ENCODE assay signal across 27 cellular contexts in genomic region chr6:109292420-109292819, GRCh38.
A peak's percentile ranks its signal among the peaks of the same experiment; 100 is the strongest.
DNase-seq lines count a peak whose midpoint lies in the region; ATAC-seq and TF ChIP-seq lines count a peak whose summit lies in the region.
"Had no signal": no experiment of that assay in that cellular context is flagged by ENCODE, and none has a peak within 500 bp of the region (broad histone marks: within the 10 kb centered on the region; RNA-seq: fewer than 3 reads in every experiment).

No MANE protein-coding gene starts in this region.

- peaks cover 0 to 8% (median 0%) of the 10 kb centered on the region in 7 donors for H3K27me3 ChIP-seq in heart right ventricle
- no peaks in the 10 kb centered on the region for H3K27me3 ChIP-seq in gastrocnemius medialis
- no peaks in the 10 kb centered on the region for H3K27me3 ChIP-seq in sigmoid colon
- H3K27me3 ChIP-seq: foreskin keratinocyte had no signal

- H3K9me3 ChIP-seq in heart right ventricle: no peaks in the 10 kb centered on the region
- no peaks in the 10 kb centered on the region for H3K9me3 ChIP-seq in gastrocnemius medialis
- no peaks in the 10 kb centered on the region for H3K9me3 ChIP-seq in sigmoid colon
- H3K9me3 ChIP-seq: Caco-2, SK-N-SH had no signal

- ATAC-seq in heart right ventricle (peak in 6 of 8 donors; percentile 32 to 79 (median 59)), gastrocnemius medialis (peak; percentile 83 to 87)
- ATAC-seq: activated T-cell treated with anti-CD3 and anti-CD28 coated beads, Interleukin-2, amount 50 U/mL, for 4 hours had no signal

- H3K27ac ChIP-seq in heart right ventricle: no peak overlapping the region
- peak overlapping the region; percentile 74 to 82 (median 76) for H3K27ac ChIP-seq in gastrocnemius medialis
- H3K27ac ChIP-seq in sigmoid colon: no peak overlapping the region
- H3K27ac ChIP-seq: 22Rv1, dorsolateral prefrontal cortex, foreskin keratinocyte had no signal

- peaks cover 0 to 17% (median 3%) of the 10 kb centered on the region in 9 donors for H3K4me1 ChIP-seq in heart right ventricle
- H3K4me1 ChIP-seq in gastrocnemius medialis: peaks cover 20 to 34% of the 10 kb centered on the region in 2 donors
- H3K4me1 ChIP-seq in sigmoid colon: peaks cover 0 to 15% (median 3%) of the 10 kb centered on the region in 4 donors
- H3K4me1 ChIP-seq: Caco-2, foreskin keratinocyte had no signal

- TF ChIP-seq POLR2A in gastrocnemius medialis (IDR thresholded peaks at IDR 0.05): no peak
- TF ChIP-seq POLR2A in sigmoid colon (IDR thresholded peaks at IDR 0.05): no peak

- 35 to 43% methylated on average over 2 of the region's 2 CpGs for WGBS in heart right ventricle, 2 donors
- 15 to 62% methylated on average over 2 of the region's 2 CpGs for WGBS in sigmoid colon, 2 donors

- intact Hi-C loops in heart right ventricle (cut with DNase I): loop anchor here in 2 of 10 donors (5.0 to 10.0 kb wide), 2 partner anchors 90 to 108 kb away; partner anchors contain the start of gene CD164 (in 1 of the 2)
- intact Hi-C loops in gastrocnemius medialis (cut with DNase I; ENCODE audit: low total_unique reads): loop anchor here (2.0 to 5.0 kb wide), 2 partner anchors 90 to 105 kb away; partner anchors contain the start of gene CD164
- intact Hi-C loops in sigmoid colon (cut with DNase I): no loop called here

- H3K4me3 ChIP-seq in heart right ventricle (no peak overlapping the region), gastrocnemius medialis (no peak overlapping the region), sigmoid colon (no peak overlapping the region)
- H3K4me3 ChIP-seq: dorsolateral prefrontal cortex, smooth muscle cell had no signal

- DNase-seq in DMS53 (lab: John Stamatoyannopoulos, UW) (peak; percentile 4), DMS53 treated with DMSO at 0.1 percent for 48 hours (lab: John Stamatoyannopoulos, UW; ENCODE audit: unreplicated experiment) (no peak), OCI-M1 (lab: John Stamatoyannopoulos, UW) (peak; percentile 65), heart right ventricle (no peak), gastrocnemius medialis (peak; percentile 67 to 70), sigmoid colon (no peak), cerebellar cortex (ENCODE audit: low spot score) (no peak), dermis blood vessel endothelial cell (no peak)
- DNase-seq: activated CD4-positive, alpha-beta T cell treated with anti-CD3 and anti-CD28 coated beads for 1 hour; activated CD8-positive, alpha-beta memory T cell treated with anti-CD3 and anti-CD28 coated beads for 24 hours; activated naive CD4-positive, alpha-beta T cell treated with Interleukin-2 at 50 U/mL for 16 hours; activated T-cell treated with anti-CD3 and anti-CD28 coated beads, Interleukin-2, amount 50 U/mL, for 4 hours; amniotic stem cell; Caco-2; dorsolateral prefrontal cortex; EL; midbrain; MV-4-11; NCI-H1694 treated with DMSO at 0.1 percent for 48 hours; NCI-H446; SK-N-SH; stimulated activated CD4-positive, alpha-beta T cell treated with anti-CD3 and anti-CD28 coated beads, Interleukin-2, amount 100 ng/mL, for 48 hours; T1000; trophoblast cell had no signal

- no peak for TF ChIP-seq CTCF in heart right ventricle (IDR thresholded peaks at IDR 0.05)
- TF ChIP-seq CTCF in gastrocnemius medialis (IDR thresholded peaks at IDR 0.05 in 4 of 5, conservative IDR thresholded peaks at IDR 0.05 in 1 of 5): peak in 2 of 5 experiments; percentile 23 to 26
- no peak for TF ChIP-seq CTCF in sigmoid colon (IDR thresholded peaks at IDR 0.05)

- no peak for TF ChIP-seq EP300 in sigmoid colon (IDR thresholded peaks at IDR 0.05)

- in situ Hi-C loops in gastrocnemius medialis (cut with MboI; ENCODE audit: low sequenced_read_pairs in 4 of 4): no loop called here

- H3K36me3 ChIP-seq in heart right ventricle (no peaks in the 10 kb centered on the region), gastrocnemius medialis (no peaks in the 10 kb centered on the region), sigmoid colon (no peaks in the 10 kb centered on the region)

Comparison
In these comparisons a context has a peak if more than half of its experiments do, and no peak if none do; other contexts are left out.
1. DNase-seq: peak in DMS53 (single experiment), OCI-M1 (single experiment) and gastrocnemius medialis (2 of 2); none in DMS53 treated with DMSO at 0.1 percent for 48 hours (single experiment), heart right ventricle (0 of 2), sigmoid colon (single experiment), cerebellar cortex (single experiment) and dermis blood vessel endothelial cell (single experiment).
2. H3K27ac ChIP-seq: peak in gastrocnemius medialis (4 of 4); none in heart right ventricle (0 of 10) and sigmoid colon (0 of 4).